13 cellular contexts compared by ENCODE assay signal in the genomic region with DNA sequence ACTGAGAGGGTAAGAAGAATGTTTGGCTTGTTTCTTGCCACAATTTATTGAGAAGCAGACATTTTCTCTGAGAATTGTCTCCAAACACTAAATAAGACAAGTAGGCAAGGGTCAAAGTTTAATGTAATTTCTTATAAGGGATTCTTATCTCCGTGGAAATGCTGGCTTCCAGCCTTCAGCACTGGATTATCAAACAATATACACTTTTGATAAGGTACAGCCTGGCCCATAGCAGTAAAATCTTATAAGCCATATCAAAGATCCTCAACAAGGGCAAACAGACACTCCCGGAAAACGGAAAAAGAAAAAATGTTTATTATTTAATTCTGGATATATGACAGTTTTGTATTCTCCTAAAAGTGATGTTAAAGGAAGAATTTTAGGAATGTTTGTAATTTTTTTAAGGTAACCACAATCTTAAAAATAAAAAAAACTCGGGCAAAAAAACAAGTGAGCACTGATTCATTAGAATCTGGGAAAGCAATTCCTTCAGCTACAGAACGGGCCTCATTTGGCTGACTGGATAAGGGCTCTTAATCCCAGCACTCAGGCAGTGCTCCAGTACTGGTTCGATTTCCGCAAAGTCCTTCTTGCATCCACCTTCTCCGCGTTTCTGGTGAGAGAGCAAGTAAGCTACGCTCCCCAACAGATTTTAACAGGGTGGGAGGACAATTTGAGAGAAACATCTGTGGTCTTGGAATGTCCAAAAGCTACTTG. TPM values are rescaled to one million over a fixed set of nuclear protein-coding genes. Genes with fewer than 3 reads are reported as not detected.
A peak's percentile ranks its signal among the peaks of the same experiment; 100 is the strongest.
DNase-seq lines count a peak whose midpoint lies in the region; ATAC-seq, FAIRE-seq and TF ChIP-seq lines count a peak whose summit lies in the region.
"Had no signal": no experiment of that assay in that cellular context is flagged by ENCODE, and none has a peak within 500 bp of the region (broad histone marks: within the 10 kb centered on the region; RNA-seq: fewer than 3 reads in every experiment).

No MANE protein-coding gene starts in this region.

- no peaks in the 10 kb centered on the region for H4K20me1 ChIP-seq in SK-N-SH (ENCODE audit: insufficient read depth)

- ATAC-seq in SK-N-SH treated with all-trans-retinoic acid at 6 μM for 48 hours (no peak), sciatic nerve (no peak), HG02759 (IDR thresholded peaks at IDR 0.05; ENCODE audit: unreplicated experiment) (no peak)

- DNase-seq in SK-N-SH (no peak), iPS DF 6.9 (ENCODE audit: low read depth, low spot score) (no peak), small intestine (peak; percentile 50), sciatic nerve (ENCODE audit: low spot score) (no peak)
- DNase-seq in activated effector memory CD4-positive, alpha-beta T cell treated with Interleukin-2 at 50 U/mL for 16 hours = no peak
- DNase-seq: cortex of kidney; NCI-H1105; stimulated activated naive CD4-positive, alpha-beta T cell treated with Interleukin-2 at 50 U/mL for 16 hours had no signal

- H3K79me2 ChIP-seq in SK-N-SH (ENCODE audit: insufficient read depth) = no peaks in the 10 kb centered on the region

- TF ChIP-seq EP300 in SK-N-SH (IDR thresholded peaks at IDR 0.05; ENCODE audit: borderline replicate concordance in 1 of 2, low read depth in 1 of 2, low read length in 1 of 2) = no peak

- H3K27me3 ChIP-seq in SK-N-SH (ENCODE audit: insufficient read depth) (peaks cover 50% of the 10 kb centered on the region; the same call in 1 of the 2 replicates), iPS DF 6.9 (ENCODE audit: control insufficient read depth, insufficient read depth, low read length) (peaks cover 38% of the 10 kb centered on the region), small intestine (ENCODE audit: control insufficient read depth in 2 of 2, insufficient read depth in 2 of 2, low read length in 2 of 2) (peaks cover 0 to 27% of the 10 kb centered on the region in 2 donors)

- H3K9me3 ChIP-seq in SK-N-SH (no peaks in the 10 kb centered on the region), iPS DF 6.9 (ENCODE audit: control insufficient read depth, insufficient read depth, low read length) (no peaks in the 10 kb centered on the region), small intestine (ENCODE audit: control insufficient read depth, low read depth) (peaks cover 2% of the 10 kb centered on the region)

- no peak overlapping the region for H3K27ac ChIP-seq in SK-N-SH (ENCODE audit: low read depth in 2 of 2, low read length in 1 of 2)
- no peak overlapping the region for H3K27ac ChIP-seq in iPS DF 6.9 (ENCODE audit: low read length)
- H3K27ac ChIP-seq in small intestine (ENCODE audit: low read depth in 1 of 2, low read length in 1 of 2) = no peak overlapping the region

- H2AFZ ChIP-seq in SK-N-SH (ENCODE audit: low read depth) = peak overlapping the region; percentile 86; the same call in 1 of the 2 replicates

- POLR2A ChIA-PET in SK-N-SH (lab: Yijun Ruan, JAX) = interaction anchor here (0.7 kb wide), 2 partner anchors 12 to 44 kb away, joined by 3 read pairs; no protein-coding TSS in a partner anchor

- WGBS in SK-N-SH (ENCODE audit: low lambda C conversion rate) = 29% methylated on average over 10 of the region's 10 CpGs
- WGBS in iPS DF 6.9 (ENCODE audit: insufficient coverage, insufficient read length) = no CpG with 5 or more reads among the region's 10 CpGs
- WGBS in small intestine, 3 donors = 9 to 23% (median 18%) methylated on average over 10 of the region's 10 CpGs

- H3K4me3 ChIP-seq in SK-N-SH (ENCODE audit: low read depth in 2 of 2, low read length in 1 of 2) (no peak overlapping the region), WI38 (ENCODE audit: low read depth, low read length) (peak overlapping the region; percentile 65; the same call in 1 of the 2 replicates), iPS DF 6.9 (ENCODE audit: low read length) (peak overlapping the region; percentile 30; the same call in 1 of the 2 replicates), small intestine (ENCODE audit: low read depth in 1 of 2, low read length in 2 of 2) (no peak overlapping the region)

- peaks cover 0 to 12% of the 10 kb centered on the region in 2 experiments; a peak in 2 of 4 replicates for H3K4me1 ChIP-seq in SK-N-SH (ENCODE audit: control insufficient read depth in 1 of 2, insufficient read depth in 2 of 2, low read depth in 1 of 2, low read length in 1 of 2)
- H3K4me1 ChIP-seq in iPS DF 6.9 (ENCODE audit: control insufficient read depth, insufficient read depth, low read length) = 0 out of 2 replicates have a peak, but pooled peaks cover 1% of the 10 kb centered on the region
- peaks cover 2 to 10% of the 10 kb centered on the region in 2 donors for H3K4me1 ChIP-seq in small intestine (ENCODE audit: control insufficient read depth in 2 of 2, insufficient read depth in 1 of 2, low read depth in 1 of 2, low read length in 1 of 2)

- no peaks in the 10 kb centered on the region for H3F3A ChIP-seq in SK-N-SH (replicated peaks; ENCODE audit: insufficient read depth)

- CTCF ChIA-PET in SK-N-SH (lab: Yijun Ruan, JAX) = no interaction called here

- no peak for TF ChIP-seq CTCF in SK-N-SH (IDR thresholded peaks at IDR 0.05)
- no peak for TF ChIP-seq CTCF in WI38 (IDR thresholded peaks at IDR 0.05; ENCODE audit: low read depth, low read length)

- TF ChIP-seq RAD21 in SK-N-SH (IDR thresholded peaks at IDR 0.05; ENCODE audit: low read length) = no peak

- no peak for FAIRE-seq in small intestine (lab: Jason Lieb, UNC)
- FAIRE-seq: A204.1 had no signal

- H3K36me3 ChIP-seq in SK-N-SH (replicated peaks in 1 of 2; ENCODE audit: control insufficient read depth in 1 of 2, insufficient read depth in 2 of 2, low read length in 1 of 2) (no peaks in the 10 kb centered on the region), iPS DF 6.9 (ENCODE audit: control insufficient read depth, insufficient read depth, low read length) (no peaks in the 10 kb centered on the region), small intestine (ENCODE audit: control insufficient read depth in 2 of 2, insufficient read depth in 2 of 2, low read length in 2 of 2) (no peaks in the 10 kb centered on the region)

- H3K4me2 ChIP-seq in SK-N-SH = peak overlapping the region; percentile 76; the same call in 1 of the 2 replicates

- H3K9me2 ChIP-seq in SK-N-SH = no peaks in the 10 kb centered on the region

- intact Hi-C loops in sciatic nerve (cut with DNase I) = no loop called here

- H3K9ac ChIP-seq in SK-N-SH = no peak overlapping the region

TF ChIP-seq in SK-N-SH, 30 proteins besides CTCF, POLR2A, EP300 and RAD21 (continues in another document):
- TF ChIP-seq, protein P1, sequence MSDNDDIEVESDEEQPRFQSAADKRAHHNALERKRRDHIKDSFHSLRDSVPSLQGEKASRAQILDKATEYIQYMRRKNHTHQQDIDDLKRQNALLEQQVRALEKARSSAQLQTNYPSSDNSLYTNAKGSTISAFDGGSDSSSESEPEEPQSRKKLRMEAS (IDR thresholded peaks at IDR 0.05; ENCODE audit: low read depth) = no peak
- no peak for TF ChIP-seq TEAD4 (IDR thresholded peaks at IDR 0.05; ENCODE audit: borderline replicate concordance, insufficient read depth)
- TF ChIP-seq POLR2AphosphoS5 (IDR thresholded peaks at IDR 0.05; ENCODE audit: low read depth, low read length) = no peak
- TF ChIP-seq RXRA (IDR thresholded peaks at IDR 0.05; ENCODE audit: borderline replicate concordance, low read depth) = no peak
- no peak for TF ChIP-seq TAF1 (IDR thresholded peaks at IDR 0.05; ENCODE audit: borderline replicate concordance, low read depth, low read length)
- TF ChIP-seq SIN3A (IDR thresholded peaks at IDR 0.05; ENCODE audit: borderline replicate concordance, low read depth, low read length) = no peak

TF ChIP-seq in SK-N-SH treated with all-trans-retinoic acid at 6 μM for 48 hours, 23 proteins besides CTCF, POLR2A, EP300 and RAD21 (continues in another document):
- TF ChIP-seq, protein P2, sequence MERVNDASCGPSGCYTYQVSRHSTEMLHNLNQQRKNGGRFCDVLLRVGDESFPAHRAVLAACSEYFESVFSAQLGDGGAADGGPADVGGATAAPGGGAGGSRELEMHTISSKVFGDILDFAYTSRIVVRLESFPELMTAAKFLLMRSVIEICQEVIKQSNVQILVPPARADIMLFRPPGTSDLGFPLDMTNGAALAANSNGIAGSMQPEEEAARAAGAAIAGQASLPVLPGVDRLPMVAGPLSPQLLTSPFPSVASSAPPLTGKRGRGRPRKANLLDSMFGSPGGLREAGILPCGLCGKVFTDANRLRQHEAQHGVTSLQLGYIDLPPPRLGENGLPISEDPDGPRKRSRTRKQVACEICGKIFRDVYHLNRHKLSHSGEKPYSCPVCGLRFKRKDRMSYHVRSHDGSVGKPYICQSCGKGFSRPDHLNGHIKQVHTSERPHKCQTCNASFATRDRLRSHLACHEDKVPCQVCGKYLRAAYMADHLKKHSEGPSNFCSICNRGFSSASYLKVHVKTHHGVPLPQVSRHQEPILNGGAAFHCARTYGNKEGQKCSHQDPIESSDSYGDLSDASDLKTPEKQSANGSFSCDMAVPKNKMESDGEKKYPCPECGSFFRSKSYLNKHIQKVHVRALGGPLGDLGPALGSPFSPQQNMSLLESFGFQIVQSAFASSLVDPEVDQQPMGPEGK (CRISPR knock-in tag; IDR thresholded peaks at IDR 0.05; ENCODE audit: borderline replicate concordance) = no peak
- no peak for TF ChIP-seq ZC3H10 (CRISPR knock-in tag; IDR thresholded peaks at IDR 0.05)

RNA-seq across cellular contexts. Expression of a gene that starts 18.4 kb away (rescaled TPM):
- 13.7 and 23.2 TPM in 2 replicates for polyA plus RNA-seq in SK-N-SH (2012; rRNA removed)
- polyA plus RNA-seq in SK-N-SH (2012; cell fraction: cytosol; rRNA removed) = 13.4 and 14.3 TPM in 2 replicates
- 29.1 and 43.7 TPM in 2 replicates for polyA plus RNA-seq in SK-N-SH (2012; cell fraction: nucleus; rRNA removed)
- polyA plus RNA-seq in small intestine = 1 to 10 TPM; 5.5 to 7.2 (median 6.5) TPM
- total RNA-seq in sciatic nerve = 17.3 TPM

RNA-seq across cellular contexts. Expression of a gene that starts 45.4 kb away (rescaled TPM):
- polyA plus RNA-seq in SK-N-SH (2012; rRNA removed) (2.9 and 3.5 TPM in 2 replicates), small intestine (1 to 10 TPM; 2.7 to 4.5 (median 3.1) TPM)
- polyA plus RNA-seq in SK-N-SH (2012; cell fraction: cytosol; rRNA removed) = 2.5 and 3.3 TPM in 2 replicates
- 3.9 and 5.5 TPM in 2 replicates for polyA plus RNA-seq in SK-N-SH (2012; cell fraction: nucleus; rRNA removed)
- 5.4 TPM for total RNA-seq in sciatic nerve

RNA-seq across cellular contexts. Expression of a gene that starts 52.4 kb away (rescaled TPM):
- polyA plus RNA-seq in SK-N-SH (2012; rRNA removed) (not detected in 2 replicates), small intestine (1 to 10 TPM in 1 of 3 donors, under 1 TPM in 2; 0.45 to 1.1 (median 0.81) TPM)
- not detected in 2 replicates for polyA plus RNA-seq in SK-N-SH (2012; cell fraction: cytosol; rRNA removed)
- polyA plus RNA-seq in SK-N-SH (2012; cell fraction: nucleus; rRNA removed) = not detected in 2 replicates
- 2.9 TPM for total RNA-seq in sciatic nerve
- total RNA-seq: OCI-LY7 had no signal

Comparison
In these comparisons a context has a peak if more than half of its experiments do, and no peak if none do; other contexts are left out.
1. H3K4me3 ChIP-seq: peak in WI38 (single experiment) and iPS DF 6.9 (single experiment); none in SK-N-SH (0 of 2) and small intestine (0 of 2).